17 cellular contexts compared by ENCODE assay signal in genomic region chr5:156328176-156328575, GRCh38. TPM values are rescaled to one million over a fixed set of nuclear protein-coding genes. Genes with fewer than 3 reads are reported as not detected.
DNase-seq lines count a peak whose midpoint lies in the region; TF ChIP-seq lines count a peak whose summit lies in the region.
"Had no signal": no experiment of that assay in that cellular context is flagged by ENCODE, and none has a peak within 500 bp of the region (broad histone marks: within the 10 kb centered on the region; RNA-seq: fewer than 3 reads in every experiment).

No MANE protein-coding gene starts in this region.

- H3K4me1 ChIP-seq in adipocyte (ENCODE audit: control insufficient read depth, insufficient read depth, low read length) (peaks cover 25% of the 10 kb centered on the region), hepatocyte (ENCODE audit: insufficient read depth) (no peaks in the 10 kb centered on the region), skeletal muscle satellite cell (ENCODE audit: control insufficient read depth, insufficient read depth, low read length) (peaks cover 20% of the 10 kb centered on the region), A673 (ENCODE audit: insufficient read depth, low read length, poor library complexity, severe bottlenecking) (no peaks in the 10 kb centered on the region)
- no peaks in the 10 kb centered on the region for H3K4me1 ChIP-seq in CD4-positive, alpha-beta memory T cell (ENCODE audit: insufficient read depth, low read length)
- H3K4me1 ChIP-seq: BE2C, body of pancreas had no signal

- H3K9me2 ChIP-seq in hepatocyte (replicated peaks; ENCODE audit: insufficient read depth) = no peaks in the 10 kb centered on the region

- intact Hi-C loops in CD4-positive, alpha-beta memory T cell (cut with micrococcal nuclease) = no loop called here
- intact Hi-C loops in A673 (cut with micrococcal nuclease; ENCODE audit: unreplicated experiment) = no loop called here

- no peak overlapping the region for H2AFZ ChIP-seq in hepatocyte

- H3K27me3 Mint-ChIP-seq in CD4-positive, alpha-beta memory T cell = peaks cover 4 to 6% of the 10 kb centered on the region in 2 donors

- H3K27me3 ChIP-seq in adipocyte (replicated peaks; ENCODE audit: control insufficient read depth, insufficient read depth, low read length) (no peaks in the 10 kb centered on the region), hepatocyte (no peaks in the 10 kb centered on the region), skeletal muscle satellite cell (ENCODE audit: control insufficient read depth, insufficient read depth, low read length) (no peaks in the 10 kb centered on the region), A673 (replicated peaks; ENCODE audit: insufficient read depth, low read depth, low read length, poor library complexity) (peaks cover 6% of the 10 kb centered on the region)
- no peaks in the 10 kb centered on the region for H3K27me3 ChIP-seq in CD4-positive, alpha-beta memory T cell (ENCODE audit: insufficient read depth, low read length)
- H3K27me3 ChIP-seq: BE2C, body of pancreas had no signal

- H3K36me3 ChIP-seq in adipocyte (ENCODE audit: control insufficient read depth, insufficient read depth, low read length, severe bottlenecking) (peaks cover 4% of the 10 kb centered on the region), hepatocyte (replicated peaks; ENCODE audit: insufficient read depth, low read depth) (no peaks in the 10 kb centered on the region), skeletal muscle satellite cell (ENCODE audit: insufficient read depth, low read length) (peaks cover 7% of the 10 kb centered on the region), A673 (ENCODE audit: insufficient read depth, low read length, poor library complexity, severe bottlenecking) (no peaks in the 10 kb centered on the region)
- H3K36me3 ChIP-seq in CD4-positive, alpha-beta memory T cell (ENCODE audit: insufficient read depth, low read length) = no peaks in the 10 kb centered on the region
- H3K36me3 ChIP-seq: BE2C had no signal

- H3K36me3 Mint-ChIP-seq in CD4-positive, alpha-beta memory T cell = no peaks in the 10 kb centered on the region
- H3K36me3 Mint-ChIP-seq: natural killer cell treated with Interleukin-12 subunit alpha and Interleukin-12 subunit beta and Interleukin-15 and Interleukin-18, amount 100 ng/mL, for 72 hours had no signal

- POLR2A ChIA-PET in CD4-positive, alpha-beta memory T cell (lab: Charles Lee; ENCODE audit: partially characterized antibody) = no interaction called here
- POLR2A ChIA-PET in A673 (lab: Charles Lee; ENCODE audit: low non-redundant PET) = no interaction called here

- peak overlapping the region; percentile 87 for H3K4me3 ChIP-seq in adipocyte (ENCODE audit: low read length)
- peak overlapping the region; percentile 28 for H3K4me3 ChIP-seq in hepatocyte
- peak overlapping the region; percentile 75 for H3K4me3 ChIP-seq in skeletal muscle satellite cell (ENCODE audit: low read length)
- H3K4me3 ChIP-seq in CD4-positive, alpha-beta memory T cell (ENCODE audit: low read length in 2 of 2) = no peak overlapping the region
- no peak overlapping the region for H3K4me3 ChIP-seq in A673 (ENCODE audit: low read depth, low read length, poor library complexity, severe bottlenecking)
- H3K4me3 ChIP-seq: body of pancreas had no signal

- DNase-seq in AG20443 (ENCODE audit: low spot score) = peak; percentile 25
- peak; percentile 64 for DNase-seq in adipocyte (ENCODE audit: low read depth)
- no peak for DNase-seq in hepatocyte (ENCODE audit: low spot score)
- no peak for DNase-seq in mucosa of gallbladder (ENCODE audit: low spot score)
- no peak for DNase-seq in NCI-H146 treated with DMSO at 0.1 percent for 48 hours (lab: John Stamatoyannopoulos, UW; ENCODE audit: unreplicated experiment)
- DNase-seq in CD4-positive, alpha-beta memory T cell = no peak
- DNase-seq in A673 (ENCODE audit: low spot score) = no peak
- DNase-seq: activated CD8-positive, alpha-beta memory T cell treated with anti-CD3 and anti-CD28 coated beads for 24 hours; activated gamma-delta T cell; BE2C; body of pancreas; DMS53; effector CD8-positive, alpha-beta T cell; kidney had no signal

- H3K27ac Mint-ChIP-seq in CD4-positive, alpha-beta memory T cell = no peak overlapping the region
- H3K27ac Mint-ChIP-seq: natural killer cell treated with Interleukin-12 subunit alpha and Interleukin-12 subunit beta and Interleukin-15 and Interleukin-18, amount 100 ng/mL, for 72 hours; stimulated activated naive CD8-positive, alpha-beta T cell treated with anti-CD3 and anti-CD28 coated beads, Interleukin-15, Interleukin-2, amounts not matched to agents 100 ng/mL and 50 ng/mL, for 24 hours had no signal

- CTCF ChIA-PET in CD4-positive, alpha-beta memory T cell (lab: Charles Lee; ENCODE audit: partially characterized antibody) = interaction anchor here (1.0 kb wide), 1 partner anchor 10 kb away, joined by 3 read pairs; no protein-coding TSS in a partner anchor
- CTCF ChIA-PET in A673 (lab: Charles Lee) = no interaction called here

- no peaks in the 10 kb centered on the region for H4K20me1 ChIP-seq in hepatocyte (ENCODE audit: insufficient read depth, poor library complexity, severe bottlenecking)

- H3K9me3 ChIP-seq in adipocyte (ENCODE audit: control insufficient read depth, low read length) (no peaks in the 10 kb centered on the region), hepatocyte (ENCODE audit: low read depth) (no peaks in the 10 kb centered on the region), skeletal muscle satellite cell (replicated peaks; ENCODE audit: low read length) (no peaks in the 10 kb centered on the region), A673 (ENCODE audit: low read depth, low read length, poor library complexity, severe bottlenecking) (no peaks in the 10 kb centered on the region)
- no peaks in the 10 kb centered on the region for H3K9me3 ChIP-seq in CD4-positive, alpha-beta memory T cell (ENCODE audit: control insufficient read depth in 1 of 2, low read length in 2 of 2)
- H3K9me3 ChIP-seq: BE2C, body of pancreas had no signal

- no TSS peak for BruUV-seq in A673 (replicated peaks; lab: Mats Ljungman, UMichigan)

- H3K9ac ChIP-seq in adipocyte (ENCODE audit: low read length) (peak overlapping the region; percentile 89), skeletal muscle satellite cell (ENCODE audit: low read depth, low read length) (peak overlapping the region; percentile 80)

- H3K9me3 Mint-ChIP-seq in CD4-positive, alpha-beta memory T cell = peaks cover 0 to 2% (median 0%) of the 10 kb centered on the region in 8 donors
- H3K9me3 Mint-ChIP-seq: stimulated activated naive CD8-positive, alpha-beta T cell treated with anti-CD3 and anti-CD28 coated beads, Interleukin-15, Interleukin-2, amounts not matched to agents 100 ng/mL and 50 ng/mL, for 24 hours had no signal

- H3K4me1 Mint-ChIP-seq in CD4-positive, alpha-beta memory T cell = no peaks in the 10 kb centered on the region

- H3K4me3 Mint-ChIP-seq in CD4-positive, alpha-beta memory T cell = no peak overlapping the region
- H3K4me3 Mint-ChIP-seq: natural killer cell treated with Interleukin-12 subunit alpha and Interleukin-12 subunit beta and Interleukin-15 and Interleukin-18, amount 100 ng/mL, for 72 hours; stimulated activated naive CD8-positive, alpha-beta T cell treated with anti-CD3 and anti-CD28 coated beads, Interleukin-15, Interleukin-2, amounts not matched to agents 100 ng/mL and 50 ng/mL, for 24 hours had no signal

- H3K27ac ChIP-seq in hepatocyte (peak overlapping the region; percentile 94), A673 (ENCODE audit: low read depth, low read length, poor library complexity, severe bottlenecking) (no peak overlapping the region)
- H3K27ac ChIP-seq in CD4-positive, alpha-beta memory T cell (ENCODE audit: low read depth, low read length) = no peak overlapping the region
- H3K27ac ChIP-seq: body of pancreas had no signal

- TF ChIP-seq CTCF in hepatocyte (IDR thresholded peaks at IDR 0.05; ENCODE audit: poor library complexity) (no peak), A673 (conservative IDR thresholded peaks at IDR 0.05; ENCODE audit: low read depth, low read length) (no peak)

- peaks cover 7% of the 10 kb centered on the region for H3K79me2 ChIP-seq in hepatocyte

- H3K4me2 ChIP-seq in hepatocyte = peak overlapping the region; percentile 71
- H3K4me2 ChIP-seq in skeletal muscle satellite cell (ENCODE audit: low read length) = peak overlapping the region; percentile 88

- WGBS in hepatocyte (ENCODE audit: low lambda C conversion rate, missing lambda C conversion rate) = 76% methylated on average over 3 of the region's 3 CpGs

RNA-seq across cellular contexts. Expression of gene SGCD, which starts 1.2 kb away (rescaled TPM):
- total RNA-seq in hepatocyte = 8.0 and 8.8 TPM in 2 replicates
- 3.8 and 4.5 TPM in 2 replicates for polyA plus RNA-seq in hepatocyte
- 2.0 and 8.3 TPM in 2 replicates for total RNA-seq in skeletal muscle satellite cell (2012; rRNA removed)
- total RNA-seq in mucosa of gallbladder = 10.6 TPM
- not detected for total RNA-seq in CD4-positive, alpha-beta memory T cell
- not detected for polyA plus RNA-seq in CD4-positive, alpha-beta memory T cell
- 0.17 and 0.22 TPM in 2 replicates for total RNA-seq in A673 (2021)

Comparison
In these comparisons a context has a peak if more than half of its experiments do, and no peak if none do; other contexts are left out.
1. DNase-seq: peak in AG20443 (single experiment) and adipocyte (single experiment); none in hepatocyte (single experiment), mucosa of gallbladder (single experiment), NCI-H146 treated with DMSO at 0.1 percent for 48 hours (single experiment), CD4-positive, alpha-beta memory T cell (0 of 5) and A673 (single experiment).
2. H3K4me3 ChIP-seq: peak in adipocyte (single experiment), hepatocyte (single experiment) and skeletal muscle satellite cell (single experiment); none in CD4-positive, alpha-beta memory T cell (0 of 2) and A673 (single experiment).